Comparison of ENCODE assay signal across 1 cellular context in the genomic region with DNA sequence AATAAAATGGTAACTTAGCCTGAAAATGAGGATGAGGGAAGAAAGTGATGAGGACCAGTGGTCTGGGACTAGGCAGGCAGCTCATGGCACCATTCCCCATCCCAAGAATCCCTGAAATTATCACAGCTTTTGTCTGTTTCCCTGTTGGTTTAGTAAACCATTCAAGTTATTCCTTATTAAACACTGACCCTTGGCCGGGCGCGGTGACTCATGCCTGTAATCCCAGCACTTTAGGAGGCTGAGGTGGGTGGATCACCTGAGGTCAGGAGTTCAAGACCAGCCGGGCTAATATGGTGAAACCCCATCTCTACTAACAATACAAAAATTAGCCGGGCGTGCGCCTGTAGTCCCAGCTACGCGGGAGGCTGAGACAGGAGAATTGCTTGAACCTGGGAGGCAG.
A peak's percentile ranks its signal among the peaks of the same experiment; 100 is the strongest.
TF ChIP-seq lines count a peak whose summit lies in the region.

No MANE protein-coding gene starts in this region.

TF ChIP-seq in HepG2, 621 proteins besides CTCF, POLR2A, EP300 and RAD21:
- TF ChIP-seq FOSL2 (CRISPR knock-in tag; IDR thresholded peaks at IDR 0.05) (peak; percentile 70), BHLHE40 (IDR thresholded peaks at IDR 0.05; ENCODE audit: low read length) (0 out of 2 replicates have a peak, but pooled peaks have one; percentile 12), NR2F1 (CRISPR knock-in tag; IDR thresholded peaks at IDR 0.05) (0 out of 4 replicates have a peak, but pooled peaks of 1 of the 2 experiments have one; percentile 16)
